In the genomic region with DNA sequence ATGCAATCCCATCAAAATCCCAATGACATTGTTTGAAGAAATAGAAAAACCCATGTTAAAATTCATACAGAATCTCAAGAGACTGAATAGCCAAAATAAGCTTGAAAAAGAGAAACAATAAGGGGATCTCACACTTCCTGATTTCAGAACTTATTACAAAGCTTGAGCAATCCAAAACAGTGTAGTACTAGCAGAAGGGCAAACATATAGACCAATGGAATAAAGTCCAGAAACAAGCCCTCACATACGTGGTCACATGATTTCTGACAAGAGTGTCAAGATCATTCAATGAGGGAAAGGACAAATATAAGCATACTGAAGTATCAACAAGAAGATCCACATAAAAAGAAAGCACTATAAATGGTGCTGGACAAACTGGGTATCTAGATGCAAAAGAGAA, we compare ENCODE assay signal across 1 cellular context.
TF ChIP-seq lines count a peak whose summit lies in the region.

No MANE protein-coding gene starts in this region.

TF ChIP-seq in K562, 482 proteins besides CTCF, POLR2A, EP300 and RAD21 (continued from another document):
- TF ChIP-seq, protein P1, sequence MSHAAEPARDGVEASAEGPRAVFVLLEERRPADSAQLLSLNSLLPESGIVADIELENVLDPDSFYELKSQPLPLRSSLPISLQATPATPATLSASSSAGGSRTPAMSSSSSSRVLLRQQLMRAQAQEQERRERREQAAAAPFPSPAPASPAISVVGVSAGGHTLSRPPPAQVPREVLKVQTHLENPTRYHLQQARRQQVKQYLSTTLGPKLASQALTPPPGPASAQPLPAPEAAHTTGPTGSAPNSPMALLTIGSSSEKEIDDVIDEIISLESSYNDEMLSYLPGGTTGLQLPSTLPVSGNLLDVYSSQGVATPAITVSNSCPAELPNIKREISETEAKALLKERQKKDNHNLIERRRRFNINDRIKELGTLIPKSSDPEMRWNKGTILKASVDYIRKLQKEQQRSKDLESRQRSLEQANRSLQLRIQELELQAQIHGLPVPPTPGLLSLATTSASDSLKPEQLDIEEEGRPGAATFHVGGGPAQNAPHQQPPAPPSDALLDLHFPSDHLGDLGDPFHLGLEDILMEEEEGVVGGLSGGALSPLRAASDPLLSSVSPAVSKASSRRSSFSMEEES (CRISPR knock-in tag; IDR thresholded peaks at IDR 0.05): peak; percentile 63
- no peak for TF ChIP-seq FOXJ3 (CRISPR knock-in tag; IDR thresholded peaks at IDR 0.05)
